In genomic region chr16:29842732-29843346, GRCh38 we compare ENCODE assay signal across 2 cellular contexts.
A peak's percentile ranks its signal among the peaks of the same experiment; 100 is the strongest.
TF ChIP-seq lines count a peak whose summit lies in the region.

No MANE protein-coding gene starts in this region.

TF ChIP-seq in HEK293, 187 proteins besides CTCF, POLR2A, EP300 and RAD21:
- no peak for TF ChIP-seq ZFHX2 (tag by site-specific recombination; conservative IDR thresholded peaks at IDR 0.05)
- no peak for TF ChIP-seq ZBTB26 (tag by site-specific recombination; optimal IDR thresholded peaks at IDR 0.05)
- TF ChIP-seq ZNF211 (tag by site-specific recombination; IDR thresholded peaks at IDR 0.05; ENCODE audit: low read depth), result no peak
- no peak for TF ChIP-seq ZNF704 (tag by site-specific recombination; IDR thresholded peaks at IDR 0.05)
- TF ChIP-seq ZNF280C (tag by site-specific recombination; IDR thresholded peaks at IDR 0.05), result no peak
- no peak for TF ChIP-seq HOXD13 (CRISPR knock-in tag; IDR thresholded peaks at IDR 0.05; ENCODE audit: borderline replicate concordance)
- TF ChIP-seq KLF1 (tag by site-specific recombination; IDR thresholded peaks at IDR 0.05), result no peak
- TF ChIP-seq ZNF175 (tag by site-specific recombination; IDR thresholded peaks at IDR 0.05), result no peak
- peak; percentile 40; the same call in 1 of the 2 replicates for TF ChIP-seq ZFP3 (tag by site-specific recombination; IDR thresholded peaks at IDR 0.05; ENCODE audit: low read depth)
- no peak for TF ChIP-seq ZNF837 (tag by site-specific recombination; IDR thresholded peaks at IDR 0.05)
- TF ChIP-seq ZNF174 (tag by site-specific recombination; IDR thresholded peaks at IDR 0.05), result no peak
- no peak for TF ChIP-seq ZSCAN18 (tag by site-specific recombination; IDR thresholded peaks at IDR 0.05)
- no peak for TF ChIP-seq ZNF664 (tag by site-specific recombination; IDR thresholded peaks at IDR 0.05)
- no peak for TF ChIP-seq ZBTB48 (tag by site-specific recombination; IDR thresholded peaks at IDR 0.05)
- TF ChIP-seq ZNF302 (tag by site-specific recombination; IDR thresholded peaks at IDR 0.05; ENCODE audit: low read depth), result no peak
- no peak for TF ChIP-seq ZNF157 (tag by site-specific recombination; IDR thresholded peaks at IDR 0.05)
- TF ChIP-seq SP2 (tag by site-specific recombination; IDR thresholded peaks at IDR 0.05), result 0 out of 2 replicates have a peak, but pooled peaks have one; percentile 9
- no peak for TF ChIP-seq AEBP2 (tag by site-specific recombination; IDR thresholded peaks at IDR 0.05; ENCODE audit: borderline replicate concordance)

TF ChIP-seq in GM12878, 131 proteins besides CTCF, POLR2A, EP300 and RAD21:
- TF ChIP-seq RAD51 (IDR thresholded peaks at IDR 0.05) (no peak), SUPT20H (IDR thresholded peaks at IDR 0.05; ENCODE audit: borderline replicate concordance, control insufficient read depth, low read depth, low read length) (no peak), ESRRA (IDR thresholded peaks at IDR 0.05; ENCODE audit: low read length) (no peak), SRF (IDR thresholded peaks at IDR 0.05; ENCODE audit: low read depth in 2 of 2, low read length in 2 of 2) (no peak), ZNF207 (IDR thresholded peaks at IDR 0.05; ENCODE audit: borderline replicate concordance) (no peak), CREB1 (IDR thresholded peaks at IDR 0.05; ENCODE audit: low read depth) (no peak), MYB (IDR thresholded peaks at IDR 0.05; ENCODE audit: borderline replicate concordance, low read depth, low read length) (no peak), MTA2 (IDR thresholded peaks at IDR 0.05; ENCODE audit: low read depth) (no peak), SIX5 (IDR thresholded peaks at IDR 0.05; ENCODE audit: low read depth, low read length, severe bottlenecking) (no peak)
